ENCODE assay signal across 8 cellular contexts in genomic region chr1:9128520-9129371, GRCh38. TPM values are rescaled to one million over a fixed set of nuclear protein-coding genes. Genes with fewer than 3 reads are reported as not detected.
DNase-seq lines count a peak whose midpoint lies in the region; ATAC-seq lines count a peak whose summit lies in the region.

TSS of gene GPR157 (minus strand) at chr1:9129102. CDS start at chr1:9129027, 75 bp downstream.

- H2AK5ac ChIP-seq in mesendoderm (ENCODE audit: low read length) = no peak within 1 kb of the TSS

- no peak within 1 kb of the TSS for H4K8ac ChIP-seq in mesendoderm (ENCODE audit: low read depth, low read length)

- peak within 1 kb of the TSS; percentile 49 for H3K4me3 ChIP-seq in mesendoderm (ENCODE audit: low read length)

- ATAC-seq in HG02759 (IDR thresholded peaks at IDR 0.05; ENCODE audit: unreplicated experiment) = peak; percentile 68

- DNase-seq in NCI-H1417 (lab: John Stamatoyannopoulos, UW) = peak; percentile 22 to 47 (median 43)
- no peak for DNase-seq in NCI-H1417 treated with DMSO at 0.1 percent for 48 hours (lab: John Stamatoyannopoulos, UW)
- peak; percentile 58 for DNase-seq in NCI-H226
- DNase-seq in activated CD8-positive, alpha-beta memory T cell treated with anti-CD3 and anti-CD28 coated beads for 1 hour (ENCODE audit: extremely low read depth in 1 of 2, low read depth in 1 of 2) = peak; percentile 59 to 79
- peak; percentile 74 for DNase-seq in effector CD8-positive, alpha-beta T cell (lab: John Stamatoyannopoulos, UW)
- peak; percentile 73 for DNase-seq in mesendoderm
- DNase-seq in stimulated activated CD8-positive, alpha-beta memory T cell treated with anti-CD3 and anti-CD28 coated beads, Interleukin-15, amount 100 ng/mL, for 4 hours (ENCODE audit: low read depth in 2 of 2) = peak; percentile 55 to 59

- no peaks in the 10 kb centered on the region for H3K27me3 ChIP-seq in mesendoderm (ENCODE audit: insufficient read depth, low read length, poor library complexity)

- H2BK120ac ChIP-seq in mesendoderm (ENCODE audit: low read depth, low read length) = no peak within 1 kb of the TSS

- no peak within 1 kb of the TSS for H2BK15ac ChIP-seq in mesendoderm (replicated peaks; ENCODE audit: low read depth)

- no peak within 1 kb of the TSS for H3K27ac ChIP-seq in mesendoderm (ENCODE audit: low read depth, low read length)

- H3K56ac ChIP-seq in mesendoderm (ENCODE audit: low read length) = peak within 1 kb of the TSS; percentile 91

- no CpG with 5 or more reads among the region's 102 CpGs for WGBS in mesendoderm (ENCODE audit: extremely low coverage, insufficient coverage, low lambda C conversion rate)

- H3K23ac ChIP-seq in mesendoderm (ENCODE audit: low read length) = peak within 1 kb of the TSS; percentile 59

- no peaks in the 10 kb centered on the region for H3K36me3 ChIP-seq in mesendoderm (ENCODE audit: control insufficient read depth, insufficient read depth, low read length)

- peak within 1 kb of the TSS; percentile 60 for H3K4ac ChIP-seq in mesendoderm (ENCODE audit: low read depth, low read length)

- H3K18ac ChIP-seq in mesendoderm (ENCODE audit: low read length) = no peak within 1 kb of the TSS

- H3K9ac ChIP-seq in mesendoderm (ENCODE audit: low read length) = peak within 1 kb of the TSS; percentile 49

- no peaks in the 10 kb centered on the region for H3K4me1 ChIP-seq in mesendoderm (ENCODE audit: control insufficient read depth, low read depth, low read length)

- H4K5ac ChIP-seq in mesendoderm (ENCODE audit: low read length) = no peak within 1 kb of the TSS

- no peaks in the 10 kb centered on the region for H3K79me1 ChIP-seq in mesendoderm (ENCODE audit: low read length)

- H3K4me2 ChIP-seq in mesendoderm (ENCODE audit: low read length) = peak within 1 kb of the TSS; percentile 30

- H3K79me2 ChIP-seq in mesendoderm (ENCODE audit: control insufficient read depth, insufficient read depth, low read length) = no peaks in the 10 kb centered on the region

- no peak within 1 kb of the TSS for H2BK5ac ChIP-seq in mesendoderm (ENCODE audit: low read length)

RNA-seq across cellular contexts. Expression of gene GPR157, which starts in this region (rescaled TPM):
- polyA plus RNA-seq in mesendoderm (2013, experiment 1 of 2) = 4.4 TPM
- polyA plus RNA-seq in mesendoderm (2013, experiment 2 of 2) = 1.2 TPM
